Comparison of ENCODE assay signal across 7 cellular contexts in the genomic region with DNA sequence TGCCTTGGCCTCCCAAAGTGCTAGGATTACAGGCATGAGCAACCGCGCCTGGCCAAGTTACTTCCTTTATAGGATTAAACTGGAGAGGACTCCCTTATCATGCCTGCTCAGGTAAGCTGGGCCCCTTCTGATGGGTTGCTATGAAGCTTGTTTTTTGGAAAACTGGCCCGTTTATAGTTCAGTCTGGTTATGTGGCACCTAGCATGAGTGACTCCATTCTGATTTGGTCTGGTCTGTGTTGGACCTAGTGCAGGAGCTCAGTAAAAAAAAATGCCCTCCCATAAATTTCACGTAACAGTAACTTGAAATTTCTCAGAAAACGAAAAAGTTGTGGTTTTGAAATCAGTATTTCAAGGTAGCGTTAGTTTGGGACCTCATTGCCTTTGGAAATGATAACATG.
"Had no signal": no experiment of that assay in that cellular context is flagged by ENCODE, and none has a peak within 500 bp of the region (broad histone marks: within the 10 kb centered on the region; RNA-seq: fewer than 3 reads in every experiment).

No MANE protein-coding gene starts in this region.

- H3K4me1 ChIP-seq: HAP-1 had no signal

- DNase-seq: GM23248, GOT3, H7, HFFc6, IMR-90 had no signal

- H3K4me3 Mint-ChIP-seq: HFFc6 had no signal

- H3K27ac ChIP-seq: GM23248 had no signal

- H2AFZ ChIP-seq: GM23248 had no signal

- H3K4me3 ChIP-seq: GM23248, HAP-1 had no signal

- ATAC-seq: HCT116 had no signal

- H3K9ac ChIP-seq: GM23248 had no signal

- H3K36me3 ChIP-seq: HAP-1 had no signal

- H3K27ac Mint-ChIP-seq: HFFc6 had no signal

- H3K9me3 ChIP-seq: HAP-1 had no signal
